1 cellular context compared by ENCODE assay signal in the genomic region with DNA sequence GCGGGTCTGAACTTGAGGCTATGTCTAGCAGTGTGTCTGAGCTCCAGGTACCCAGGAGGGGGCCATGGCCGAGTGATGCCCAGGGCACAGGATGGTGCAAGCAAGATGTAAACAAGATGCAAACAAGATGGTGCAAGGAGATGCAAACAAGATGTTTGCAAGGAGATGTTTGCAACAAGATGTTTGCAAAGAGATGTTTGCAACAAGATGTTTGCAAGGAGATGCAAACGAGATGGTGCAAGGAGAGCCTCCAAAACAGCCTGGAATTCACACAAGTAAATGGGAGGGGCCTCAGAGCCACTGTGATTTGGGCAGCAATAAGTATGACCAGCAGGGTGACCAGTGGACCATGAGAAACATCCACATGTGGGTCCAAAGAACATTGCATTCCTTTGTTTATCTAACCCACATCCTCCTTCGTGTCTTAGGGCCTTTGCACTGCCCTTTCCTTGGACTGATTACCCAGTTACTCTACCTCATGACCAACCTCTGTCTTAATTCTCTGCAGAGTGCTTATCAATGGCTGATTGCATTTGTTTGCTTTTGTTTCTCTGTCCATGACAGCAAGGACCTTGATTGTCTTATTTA.
TF ChIP-seq lines count a peak whose summit lies in the region.

No MANE protein-coding gene starts in this region.

TF ChIP-seq in HepG2, 621 proteins besides CTCF, POLR2A, EP300 and RAD21 (continued from another document and continues in another):
- TF ChIP-seq REST (IDR thresholded peaks at IDR 0.05; ENCODE audit: borderline replicate concordance in 1 of 2, low read depth in 1 of 2, low read length in 2 of 2) (no peak), HIC2 (CRISPR knock-in tag; IDR thresholded peaks at IDR 0.05; ENCODE audit: low read depth) (no peak), ZKSCAN5 (CRISPR knock-in tag; IDR thresholded peaks at IDR 0.05) (no peak), STAT5B (CRISPR knock-in tag; IDR thresholded peaks at IDR 0.05) (no peak), FOXP1 (IDR thresholded peaks at IDR 0.05) (no peak), FOXP1 (CRISPR knock-in tag; IDR thresholded peaks at IDR 0.05) (no peak), HNRNPH1 (optimal IDR thresholded peaks at IDR 0.05; ENCODE audit: low read depth, low read length) (no peak), ZNF558 (CRISPR knock-in tag; IDR thresholded peaks at IDR 0.05; ENCODE audit: borderline replicate concordance) (no peak), MYNN (CRISPR knock-in tag; IDR thresholded peaks at IDR 0.05; ENCODE audit: low read depth) (no peak), KDM1A (CRISPR knock-in tag; IDR thresholded peaks at IDR 0.05) (peak; percentile 87), FOXO1 (CRISPR knock-in tag; IDR thresholded peaks at IDR 0.05) (no peak), MED1 (CRISPR knock-in tag; IDR thresholded peaks at IDR 0.05) (peak; percentile 78), EED (CRISPR knock-in tag; IDR thresholded peaks at IDR 0.05) (no peak), RFXAP (CRISPR knock-in tag; IDR thresholded peaks at IDR 0.05; ENCODE audit: borderline replicate concordance) (no peak), ZNF510 (CRISPR knock-in tag; IDR thresholded peaks at IDR 0.05; ENCODE audit: low read depth) (no peak), KMT2A (CRISPR knock-in tag; IDR thresholded peaks at IDR 0.05) (no peak), ZNF761 (CRISPR knock-in tag; conservative IDR thresholded peaks at IDR 0.05) (no peak), TMF1 (CRISPR knock-in tag; IDR thresholded peaks at IDR 0.05; ENCODE audit: low read depth) (no peak), HINFP (CRISPR knock-in tag; IDR thresholded peaks at IDR 0.05; ENCODE audit: low read depth) (no peak), IRF9 (CRISPR knock-in tag; IDR thresholded peaks at IDR 0.05; ENCODE audit: borderline replicate concordance) (no peak), RNF219 (CRISPR knock-in tag; IDR thresholded peaks at IDR 0.05) (no peak), ZBTB1 (CRISPR knock-in tag; IDR thresholded peaks at IDR 0.05; ENCODE audit: borderline replicate concordance) (no peak), ONECUT2 (CRISPR knock-in tag; IDR thresholded peaks at IDR 0.05) (no peak), ZBTB10 (CRISPR knock-in tag; IDR thresholded peaks at IDR 0.05; ENCODE audit: borderline replicate concordance) (no peak), MAX (IDR thresholded peaks at IDR 0.05) (0 out of 2 replicates have a peak, but pooled peaks have one; percentile 50), ZNF382 (CRISPR knock-in tag; IDR thresholded peaks at IDR 0.05; ENCODE audit: borderline replicate concordance) (no peak), RCOR2 (CRISPR knock-in tag; IDR thresholded peaks at IDR 0.05) (peak; percentile 63; the same call in 1 of the 2 replicates), YEATS4 (CRISPR knock-in tag; IDR thresholded peaks at IDR 0.05; ENCODE audit: borderline replicate concordance) (no peak), ZNF225 (CRISPR knock-in tag; IDR thresholded peaks at IDR 0.05) (no peak), CHD2 (IDR thresholded peaks at IDR 0.05; ENCODE audit: low read depth, low read length) (no peak), ZFP41 (CRISPR knock-in tag; IDR thresholded peaks at IDR 0.05; ENCODE audit: borderline replicate concordance) (no peak), ETV6 (CRISPR knock-in tag; conservative IDR thresholded peaks at IDR 0.05) (no peak), SNAI1 (CRISPR knock-in tag; IDR thresholded peaks at IDR 0.05; ENCODE audit: borderline replicate concordance) (no peak; the same call in 1 of the 2 replicates), GATAD2A (CRISPR knock-in tag; IDR thresholded peaks at IDR 0.05) (0 out of 2 replicates have a peak, but pooled peaks have one; percentile 40)
- TF ChIP-seq, protein P1, sequence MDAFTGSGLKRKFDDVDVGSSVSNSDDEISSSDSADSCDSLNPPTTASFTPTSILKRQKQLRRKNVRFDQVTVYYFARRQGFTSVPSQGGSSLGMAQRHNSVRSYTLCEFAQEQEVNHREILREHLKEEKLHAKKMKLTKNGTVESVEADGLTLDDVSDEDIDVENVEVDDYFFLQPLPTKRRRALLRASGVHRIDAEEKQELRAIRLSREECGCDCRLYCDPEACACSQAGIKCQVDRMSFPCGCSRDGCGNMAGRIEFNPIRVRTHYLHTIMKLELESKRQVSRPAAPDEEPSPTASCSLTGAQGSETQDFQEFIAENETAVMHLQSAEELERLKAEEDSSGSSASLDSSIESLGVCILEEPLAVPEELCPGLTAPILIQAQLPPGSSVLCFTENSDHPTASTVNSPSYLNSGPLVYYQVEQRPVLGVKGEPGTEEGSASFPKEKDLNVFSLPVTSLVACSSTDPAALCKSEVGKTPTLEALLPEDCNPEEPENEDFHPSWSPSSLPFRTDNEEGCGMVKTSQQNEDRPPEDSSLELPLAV (CRISPR knock-in tag; conservative IDR thresholded peaks at IDR 0.05; ENCODE audit: low read depth) = no peak
- TF ChIP-seq, protein P2, sequence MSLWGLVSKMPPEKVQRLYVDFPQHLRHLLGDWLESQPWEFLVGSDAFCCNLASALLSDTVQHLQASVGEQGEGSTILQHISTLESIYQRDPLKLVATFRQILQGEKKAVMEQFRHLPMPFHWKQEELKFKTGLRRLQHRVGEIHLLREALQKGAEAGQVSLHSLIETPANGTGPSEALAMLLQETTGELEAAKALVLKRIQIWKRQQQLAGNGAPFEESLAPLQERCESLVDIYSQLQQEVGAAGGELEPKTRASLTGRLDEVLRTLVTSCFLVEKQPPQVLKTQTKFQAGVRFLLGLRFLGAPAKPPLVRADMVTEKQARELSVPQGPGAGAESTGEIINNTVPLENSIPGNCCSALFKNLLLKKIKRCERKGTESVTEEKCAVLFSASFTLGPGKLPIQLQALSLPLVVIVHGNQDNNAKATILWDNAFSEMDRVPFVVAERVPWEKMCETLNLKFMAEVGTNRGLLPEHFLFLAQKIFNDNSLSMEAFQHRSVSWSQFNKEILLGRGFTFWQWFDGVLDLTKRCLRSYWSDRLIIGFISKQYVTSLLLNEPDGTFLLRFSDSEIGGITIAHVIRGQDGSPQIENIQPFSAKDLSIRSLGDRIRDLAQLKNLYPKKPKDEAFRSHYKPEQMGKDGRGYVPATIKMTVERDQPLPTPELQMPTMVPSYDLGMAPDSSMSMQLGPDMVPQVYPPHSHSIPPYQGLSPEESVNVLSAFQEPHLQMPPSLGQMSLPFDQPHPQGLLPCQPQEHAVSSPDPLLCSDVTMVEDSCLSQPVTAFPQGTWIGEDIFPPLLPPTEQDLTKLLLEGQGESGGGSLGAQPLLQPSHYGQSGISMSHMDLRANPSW (CRISPR knock-in tag; IDR thresholded peaks at IDR 0.05; ENCODE audit: borderline replicate concordance) = no peak
- TF ChIP-seq, protein P3, sequence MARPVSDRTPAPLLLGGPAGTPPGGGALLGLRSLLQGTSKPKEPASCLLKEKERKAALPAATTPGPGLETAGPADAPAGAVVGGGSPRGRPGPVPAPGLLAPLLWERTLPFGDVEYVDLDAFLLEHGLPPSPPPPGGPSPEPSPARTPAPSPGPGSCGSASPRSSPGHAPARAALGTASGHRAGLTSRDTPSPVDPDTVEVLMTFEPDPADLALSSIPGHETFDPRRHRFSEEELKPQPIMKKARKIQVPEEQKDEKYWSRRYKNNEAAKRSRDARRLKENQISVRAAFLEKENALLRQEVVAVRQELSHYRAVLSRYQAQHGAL (CRISPR knock-in tag; IDR thresholded peaks at IDR 0.05; ENCODE audit: not compliant biosample characterization) = no peak
